18 cellular contexts compared by ENCODE assay signal in genomic region chr3:95418251-95418650, GRCh38.
A peak's percentile ranks its signal among the peaks of the same experiment; 100 is the strongest.
DNase-seq lines count a peak whose midpoint lies in the region; ATAC-seq and TF ChIP-seq lines count a peak whose summit lies in the region.
"Had no signal": no experiment of that assay in that cellular context is flagged by ENCODE, and none has a peak within 500 bp of the region (broad histone marks: within the 10 kb centered on the region; RNA-seq: fewer than 3 reads in every experiment).

No MANE protein-coding gene starts in this region.

- no peak overlapping the region for H2AFZ ChIP-seq in neural progenitor cell (replicated peaks)

- no peak overlapping the region for H3K27ac Mint-ChIP-seq in activated naive CD8-positive, alpha-beta T cell treated with anti-CD3 and anti-CD28 coated beads, Interleukin-2, amount 50 U/mL, for 24 hours
- no peak overlapping the region for H3K27ac Mint-ChIP-seq in activated naive CD8-positive, alpha-beta T cell treated with anti-CD3 and anti-CD28 coated beads for 36 hours
- peak overlapping the region; percentile 72 for H3K27ac Mint-ChIP-seq in neural progenitor cell
- H3K27ac Mint-ChIP-seq: CD4-positive, alpha-beta T cell; GM23338 had no signal

- TF ChIP-seq CTCF in neural progenitor cell (IDR thresholded peaks at IDR 0.05): no peak
- TF ChIP-seq CTCF in upper lobe of right lung (IDR thresholded peaks at IDR 0.05): no peak
- TF ChIP-seq CTCF in gastrocnemius medialis (IDR thresholded peaks at IDR 0.05 in 4 of 5, conservative IDR thresholded peaks at IDR 0.05 in 1 of 5): no peak

- no peaks in the 10 kb centered on the region for H4K20me1 ChIP-seq in neural progenitor cell (ENCODE audit: low read depth)

- H3K9me3 ChIP-seq in neural progenitor cell (ENCODE audit: low read depth) (no peaks in the 10 kb centered on the region), upper lobe of right lung (no peaks in the 10 kb centered on the region), gastrocnemius medialis (no peaks in the 10 kb centered on the region)
- H3K9me3 ChIP-seq: A549 had no signal

- no peak overlapping the region for H3K9ac ChIP-seq in neural progenitor cell

- no peak overlapping the region for H3K27ac ChIP-seq in neural progenitor cell
- H3K27ac ChIP-seq in upper lobe of right lung: no peak overlapping the region
- no peak overlapping the region for H3K27ac ChIP-seq in gastrocnemius medialis
- H3K27ac ChIP-seq: 22Rv1, A549, C4-2B had no signal

- H3K9me3 Mint-ChIP-seq in activated naive CD8-positive, alpha-beta T cell treated with anti-CD3 and anti-CD28 coated beads, Interleukin-2, amount 50 U/mL, for 24 hours: peaks cover 9% of the 10 kb centered on the region
- H3K9me3 Mint-ChIP-seq in activated naive CD8-positive, alpha-beta T cell treated with anti-CD3 and anti-CD28 coated beads for 36 hours: peaks cover 10% of the 10 kb centered on the region
- H3K9me3 Mint-ChIP-seq in neural progenitor cell: peaks cover 7% of the 10 kb centered on the region

- intact Hi-C loops in upper lobe of right lung (cut with DNase I) (no loop called here), gastrocnemius medialis (cut with DNase I; ENCODE audit: low total_unique reads) (no loop called here)

- no peaks in the 10 kb centered on the region for H3F3A ChIP-seq in neural progenitor cell (ENCODE audit: low read depth)

- no peak overlapping the region for H3K4me2 ChIP-seq in neural progenitor cell
- H3K4me2 ChIP-seq: A549, GM23338 had no signal

- no peak overlapping the region for H3K4me3 ChIP-seq in neural progenitor cell
- no peak overlapping the region for H3K4me3 ChIP-seq in upper lobe of right lung
- H3K4me3 ChIP-seq in gastrocnemius medialis: no peak overlapping the region
- H3K4me3 ChIP-seq: A549, GM23338 had no signal

- no peaks in the 10 kb centered on the region for H3K36me3 ChIP-seq in neural progenitor cell
- H3K36me3 ChIP-seq in upper lobe of right lung: no peaks in the 10 kb centered on the region
- H3K36me3 ChIP-seq in gastrocnemius medialis: no peaks in the 10 kb centered on the region

- no peaks in the 10 kb centered on the region for H3K27me3 Mint-ChIP-seq in activated naive CD8-positive, alpha-beta T cell treated with anti-CD3 and anti-CD28 coated beads, Interleukin-2, amount 50 U/mL, for 24 hours
- no peaks in the 10 kb centered on the region for H3K27me3 Mint-ChIP-seq in activated naive CD8-positive, alpha-beta T cell treated with anti-CD3 and anti-CD28 coated beads for 36 hours
- H3K27me3 Mint-ChIP-seq in neural progenitor cell (ENCODE audit: insufficient read depth, low read depth): peaks cover 2% of the 10 kb centered on the region
- H3K27me3 Mint-ChIP-seq: CD4-positive, alpha-beta T cell had no signal

- in situ Hi-C loops in gastrocnemius medialis (cut with MboI; ENCODE audit: low sequenced_read_pairs in 4 of 4): no loop called here

- H3K4me3 Mint-ChIP-seq in activated naive CD8-positive, alpha-beta T cell treated with anti-CD3 and anti-CD28 coated beads, Interleukin-2, amount 50 U/mL, for 24 hours: no peak overlapping the region
- H3K4me3 Mint-ChIP-seq in activated naive CD8-positive, alpha-beta T cell treated with anti-CD3 and anti-CD28 coated beads for 36 hours: no peak overlapping the region
- no peak overlapping the region for H3K4me3 Mint-ChIP-seq in neural progenitor cell
- H3K4me3 Mint-ChIP-seq: CD4-positive, alpha-beta T cell; GM23338 had no signal

- H3K36me3 Mint-ChIP-seq in activated naive CD8-positive, alpha-beta T cell treated with anti-CD3 and anti-CD28 coated beads, Interleukin-2, amount 50 U/mL, for 24 hours (ENCODE audit: low read depth): no peaks in the 10 kb centered on the region
- no peaks in the 10 kb centered on the region for H3K36me3 Mint-ChIP-seq in activated naive CD8-positive, alpha-beta T cell treated with anti-CD3 and anti-CD28 coated beads for 36 hours
- H3K36me3 Mint-ChIP-seq in neural progenitor cell: no peaks in the 10 kb centered on the region

- DNase-seq in activated naive CD8-positive, alpha-beta T cell treated with anti-CD3 and anti-CD28 coated beads, Interleukin-2, amount 50 U/mL, for 24 hours: no peak
- no peak for DNase-seq in activated naive CD8-positive, alpha-beta T cell treated with anti-CD3 and anti-CD28 coated beads for 36 hours
- DNase-seq in neural progenitor cell (ENCODE audit: low spot score) (no peak), upper lobe of right lung (no peak), gastrocnemius medialis (no peak)
- DNase-seq in stimulated activated naive CD4-positive, alpha-beta T cell treated with Interleukin-2 at 50 U/mL for 16 hours (lab: John Stamatoyannopoulos, UW): no peak
- DNase-seq: AML-193; Caco-2; CD4-positive, alpha-beta T cell; DMS79; GF-D8; HCEC 1CT; IMR-90 had no signal

- H3K79me2 ChIP-seq in neural progenitor cell (ENCODE audit: low read depth): no peaks in the 10 kb centered on the region

- peak; percentile 24 for ATAC-seq in activated naive CD8-positive, alpha-beta T cell treated with anti-CD3 and anti-CD28 coated beads, Interleukin-2, amount 50 U/mL, for 24 hours
- ATAC-seq in upper lobe of right lung (peak; percentile 26), gastrocnemius medialis (no peak), HG03378 (IDR thresholded peaks at IDR 0.05; ENCODE audit: unreplicated experiment) (no peak)
- ATAC-seq: A549, GM23338 had no signal

- H3K27me3 ChIP-seq in neural progenitor cell (no peaks in the 10 kb centered on the region), upper lobe of right lung (no peaks in the 10 kb centered on the region), gastrocnemius medialis (no peaks in the 10 kb centered on the region)

- H3K4me1 ChIP-seq in neural progenitor cell: no peaks in the 10 kb centered on the region
- H3K4me1 ChIP-seq in upper lobe of right lung: no peaks in the 10 kb centered on the region
- H3K4me1 ChIP-seq in gastrocnemius medialis: no peaks in the 10 kb centered on the region
- H3K4me1 ChIP-seq: A549, Caco-2 had no signal

- H3K4me1 Mint-ChIP-seq in activated naive CD8-positive, alpha-beta T cell treated with anti-CD3 and anti-CD28 coated beads, Interleukin-2, amount 50 U/mL, for 24 hours: no peaks in the 10 kb centered on the region
- no peaks in the 10 kb centered on the region for H3K4me1 Mint-ChIP-seq in activated naive CD8-positive, alpha-beta T cell treated with anti-CD3 and anti-CD28 coated beads for 36 hours
- no peaks in the 10 kb centered on the region for H3K4me1 Mint-ChIP-seq in neural progenitor cell
- H3K4me1 Mint-ChIP-seq: GM23338 had no signal

- TF ChIP-seq POLR2A in gastrocnemius medialis (IDR thresholded peaks at IDR 0.05): no peak

Comparison
In these comparisons a context has a peak if more than half of its experiments do, and no peak if none do; other contexts are left out.
1. ATAC-seq: peak in activated naive CD8-positive, alpha-beta T cell treated with anti-CD3 and anti-CD28 coated beads, Interleukin-2, amount 50 U/mL, for 24 hours (single experiment) and upper lobe of right lung (single experiment); none in gastrocnemius medialis (0 of 2) and HG03378 (single experiment).